In the genomic region with DNA sequence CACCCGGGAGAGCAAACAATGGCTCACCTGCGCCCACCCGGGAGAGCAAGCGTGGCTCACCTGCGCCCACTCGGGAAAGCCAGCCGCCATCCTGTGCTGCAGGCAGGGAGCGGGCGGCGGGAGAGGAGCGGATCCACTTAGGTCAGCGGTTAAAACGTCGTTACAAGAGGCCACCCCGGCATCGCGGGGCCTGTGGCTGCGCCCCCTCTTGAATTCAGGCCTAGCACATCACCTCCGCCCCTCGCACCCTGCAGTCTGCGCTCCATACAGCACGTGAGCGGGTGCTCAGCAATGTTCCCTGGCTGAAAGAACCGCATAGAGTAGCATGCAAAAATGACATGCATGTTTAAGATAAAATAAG, we compare ENCODE assay signal across 8 cellular contexts. TPM values are rescaled to one million over a fixed set of nuclear protein-coding genes. Genes with fewer than 3 reads are reported as not detected.
DNase-seq lines count a peak whose midpoint lies in the region; ATAC-seq and TF ChIP-seq lines count a peak whose summit lies in the region.

No MANE protein-coding gene starts in this region.

- H3K27me3 Mint-ChIP-seq in CD8-positive, alpha-beta memory T cell, result peaks cover 4 to 5% of the 10 kb centered on the region in 2 donors
- peaks cover 6% of the 10 kb centered on the region; the same call in 1 of the 2 replicates for H3K27me3 Mint-ChIP-seq in HFFc6 (ENCODE audit: insufficient read depth)

- H3K4me3 ChIP-seq in CD8-positive, alpha-beta memory T cell (ENCODE audit: low read length), result peak overlapping the region; percentile 68
- peak overlapping the region; percentile 72 for H3K4me3 ChIP-seq in SJSA1
- H3K4me3 ChIP-seq in mucosa of rectum (ENCODE audit: low read length in 2 of 2), result peak overlapping the region; percentile 82 to 87
- H3K4me3 ChIP-seq in upper lobe of left lung, result peak overlapping the region; percentile 39 to 97 (median 76)

- 14 to 28% methylated on average over 6 to 24 of the region's 24 CpGs for WGBS in upper lobe of left lung, 2 donors

- peak overlapping the region; percentile 89 to 98 (median 96) for H3K27ac Mint-ChIP-seq in CD8-positive, alpha-beta memory T cell
- 0 out of 2 replicates have a peak overlapping the region, but pooled peaks have one; percentile 86 for H3K27ac Mint-ChIP-seq in HFFc6

- peaks cover 14 to 34% (median 23%) of the 10 kb centered on the region in 3 donors for H3K4me1 Mint-ChIP-seq in CD8-positive, alpha-beta memory T cell
- peaks cover 35% of the 10 kb centered on the region for H3K4me1 Mint-ChIP-seq in HFFc6 (ENCODE audit: low read depth)

- no peaks in the 10 kb centered on the region for H3K9me3 Mint-ChIP-seq in CD8-positive, alpha-beta memory T cell
- H3K9me3 Mint-ChIP-seq in HFFc6, result no peaks in the 10 kb centered on the region

- TF ChIP-seq CTCF in HFFc6 (IDR thresholded peaks at IDR 0.05) (no peak), upper lobe of left lung (IDR thresholded peaks at IDR 0.05) (no peak)

- no peak for TF ChIP-seq POLR2A in upper lobe of left lung (IDR thresholded peaks at IDR 0.05)

- TF ChIP-seq EP300 in upper lobe of left lung (IDR thresholded peaks at IDR 0.05), result no peak

- no peaks in the 10 kb centered on the region for H3K9me3 ChIP-seq in CD8-positive, alpha-beta memory T cell (ENCODE audit: low read length)
- H3K9me3 ChIP-seq in SJSA1 (replicated peaks), result no peaks in the 10 kb centered on the region
- no peaks in the 10 kb centered on the region for H3K9me3 ChIP-seq in mucosa of rectum (ENCODE audit: control insufficient read depth in 2 of 2, low read length in 2 of 2)
- H3K9me3 ChIP-seq in upper lobe of left lung, result no peaks in the 10 kb centered on the region

- peak overlapping the region; percentile 90 to 100 (median 93) for H3K4me3 Mint-ChIP-seq in CD8-positive, alpha-beta memory T cell
- peak overlapping the region; percentile 90 for H3K4me3 Mint-ChIP-seq in HFFc6

- H3K4me1 ChIP-seq in CD8-positive, alpha-beta memory T cell (ENCODE audit: insufficient read depth, low read length), result peaks cover 14% of the 10 kb centered on the region
- H3K4me1 ChIP-seq in SJSA1 (replicated peaks) (peaks cover 19% of the 10 kb centered on the region), mucosa of rectum (ENCODE audit: control insufficient read depth in 2 of 2, insufficient read depth in 2 of 2, low read length in 2 of 2) (peaks cover 7% of the 10 kb centered on the region in 2 donors), upper lobe of left lung (peaks cover 7 to 16% (median 12%) of the 10 kb centered on the region in 4 donors)

- ATAC-seq in upper lobe of left lung (ENCODE audit: low FRiP score in 2 of 2) (peak; percentile 6 to 38), GM21526 (IDR thresholded peaks at IDR 0.05; ENCODE audit: low FRiP score, unreplicated experiment) (no peak)

- peaks cover 14% of the 10 kb centered on the region for H3K36me3 ChIP-seq in CD8-positive, alpha-beta memory T cell (ENCODE audit: insufficient read depth, low read length)
- H3K36me3 ChIP-seq in SJSA1 (peaks cover 22% of the 10 kb centered on the region), mucosa of rectum (ENCODE audit: control insufficient read depth in 2 of 2, insufficient read depth in 2 of 2, low read length in 2 of 2) (peaks cover 6 to 14% of the 10 kb centered on the region in 2 donors), upper lobe of left lung (peaks cover 0 to 13% (median 9%) of the 10 kb centered on the region in 4 donors)

- H3K27me3 ChIP-seq in CD8-positive, alpha-beta memory T cell (ENCODE audit: insufficient read depth, low read length, poor library complexity, severe bottlenecking), result no peaks in the 10 kb centered on the region
- H3K27me3 ChIP-seq in SJSA1 (replicated peaks) (no peaks in the 10 kb centered on the region), mucosa of rectum (ENCODE audit: control insufficient read depth in 2 of 2, insufficient read depth in 2 of 2, low read length in 2 of 2) (peaks cover 0 to 2% of the 10 kb centered on the region in 2 donors), upper lobe of left lung (no peaks in the 10 kb centered on the region)

- POLR2A ChIA-PET in CD8-positive, alpha-beta memory T cell (lab: Charles Lee), result no interaction called here

- DNase-seq in CD8-positive, alpha-beta memory T cell, result peak in 1 of 5 donors; percentile 59
- DNase-seq in HFFc6, result no peak
- no peak for DNase-seq in SJSA1 (ENCODE audit: low read depth in 1 of 2, low spot score in 2 of 2)
- DNase-seq in upper lobe of left lung, result peak in 1 of 2 donors; percentile 84
- DNase-seq in NCI-H1436 (lab: John Stamatoyannopoulos, UW), result no peak

- peak overlapping the region; percentile 71 for H3K27ac ChIP-seq in CD8-positive, alpha-beta memory T cell (ENCODE audit: low read depth, low read length)
- H3K27ac ChIP-seq in SJSA1 (no peak overlapping the region), cingulate gyrus (ENCODE audit: low read depth, low read length) (peak overlapping the region; percentile 73), mucosa of rectum (ENCODE audit: low read depth in 2 of 2, low read length in 2 of 2) (peak overlapping the region; percentile 23 to 71), upper lobe of left lung (peak overlapping the region; percentile 57 to 86 (median 72))

- CTCF ChIA-PET in CD8-positive, alpha-beta memory T cell (lab: Charles Lee), result interaction anchor here (1.0 kb wide), 1 partner anchor 17 kb away, joined by 4 read pairs; no protein-coding TSS in a partner anchor

- peaks cover 0 to 27% (median 11%) of the 10 kb centered on the region in 3 donors for H3K36me3 Mint-ChIP-seq in CD8-positive, alpha-beta memory T cell
- peaks cover 12% of the 10 kb centered on the region for H3K36me3 Mint-ChIP-seq in HFFc6 (ENCODE audit: low read depth)

- H3K9ac ChIP-seq in mucosa of rectum (ENCODE audit: low read depth in 1 of 2, low read length in 2 of 2), result peak overlapping the region; percentile 49 to 80

RNA-seq across cellular contexts. Expression of a gene that starts 0.5 kb away (rescaled TPM):
- 10 to 100 TPM; 45.1 TPM for total RNA-seq in CD8-positive, alpha-beta memory T cell
- 6.8 TPM for polyA plus RNA-seq in CD8-positive, alpha-beta memory T cell
- 10 to 100 TPM in 5 of 6 experiments, 1 to 10 TPM in 1; 7.7 to 15.1 (median 12.4) TPM for total RNA-seq in HFFc6 (2021; fragmentation: NEBNext Ultra II Directional; extraction: Animal tissue kit (Norgen Biotek cat#: 25700))
- total RNA-seq in SJSA1 (2014; rRNA removed; shearing (Covaris generic)), result 28.9 and 38.4 TPM in 2 replicates
- total RNA-seq in upper lobe of left lung, result 10 to 100 TPM in 2 of 6 donors, 1 to 10 TPM in 4; 1.9 to 14.7 (median 8.0) TPM
